Comparison of ENCODE assay signal across 8 cellular contexts in genomic region chr6:117449549-117450439, GRCh38.
DNase-seq lines count a peak whose midpoint lies in the region; ATAC-seq and TF ChIP-seq lines count a peak whose summit lies in the region.

No MANE protein-coding gene starts in this region.

- H3K36me3 ChIP-seq in adipocyte (ENCODE audit: control insufficient read depth, insufficient read depth, low read length, severe bottlenecking): no peaks in the 10 kb centered on the region

- peak; percentile 34; the same call in 1 of the 2 replicates for TF ChIP-seq CTCF in GM12875 (IDR thresholded peaks at IDR 0.05; ENCODE audit: borderline replicate concordance, insufficient read depth, low read depth, low read length)

- H3K4me3 ChIP-seq in GM12875 (ENCODE audit: low read depth, low read length) (no peak overlapping the region), adipocyte (ENCODE audit: low read length) (no peak overlapping the region)

- no peak for ATAC-seq in HG03196 (IDR thresholded peaks at IDR 0.05; ENCODE audit: unreplicated experiment)

- H3K4me1 ChIP-seq in adipocyte (ENCODE audit: control insufficient read depth, insufficient read depth, low read length): peaks cover 46% of the 10 kb centered on the region

- H3K27me3 ChIP-seq in adipocyte (replicated peaks; ENCODE audit: control insufficient read depth, insufficient read depth, low read length): no peaks in the 10 kb centered on the region

- peak overlapping the region; percentile 72 for H3K9ac ChIP-seq in adipocyte (ENCODE audit: low read length)

- H3K9me3 ChIP-seq in adipocyte (ENCODE audit: control insufficient read depth, low read length): no peaks in the 10 kb centered on the region

- DNase-seq in MV-4-11 (lab: John Stamatoyannopoulos, UW) (peak; percentile 55), SKM-1 treated with dmso at 0.1 percent for 144 hours (lab: John Stamatoyannopoulos, UW; ENCODE audit: unreplicated experiment) (peak; percentile 63), adipocyte (ENCODE audit: low read depth) (peak; percentile 94), hippocampal formation (lab: John Stamatoyannopoulos, UW) (peak; percentile 29 to 35), HPDE6-E6E7 (ENCODE audit: extremely low spot score) (no peak)
- DNase-seq in stimulated activated CD4-positive, alpha-beta T cell treated with anti-CD3 and anti-CD28 coated beads, Interleukin-12 subunit alpha, Interleukin-12 subunit beta, amount 100 ng/mL, for 24 hours (ENCODE audit: low read depth in 2 of 2): peak; percentile 17 to 45
